In genomic region chr11:134443246-134443645, GRCh38 we compare ENCODE assay signal across 28 cellular contexts. TPM values are rescaled to one million over a fixed set of nuclear protein-coding genes. Genes with fewer than 3 reads are reported as not detected.
DNase-seq lines count a peak whose midpoint lies in the region; ATAC-seq and TF ChIP-seq lines count a peak whose summit lies in the region.
"Had no signal": no experiment of that assay in that cellular context is flagged by ENCODE, and none has a peak within 500 bp of the region (broad histone marks: within the 10 kb centered on the region; RNA-seq: fewer than 3 reads in every experiment).

No MANE protein-coding gene starts in this region.

- H2BK5ac ChIP-seq in neuronal stem cell (ENCODE audit: low read length), result no peak overlapping the region

- DNase-seq in RKO (ENCODE audit: low spot score) (peak; percentile 66), neural crest cell (ENCODE audit: low read depth, low spot score) (no peak), osteoblast (ENCODE audit: insufficient read length, low spot score, missing footprints) (peak; percentile 45), sigmoid colon (peak; percentile 8), ovary (no peak), neuronal stem cell (ENCODE audit: low spot score) (no peak)
- no peak for DNase-seq in activated CD4-positive, alpha-beta T cell treated with anti-CD3 and anti-CD28 coated beads, Interleukin-2, amount 10 ng/mL, durations not matched to agents 24 days and 14 days
- DNase-seq: 8988T; ACHN; BE2C; C1 segment of cervical spinal cord; CD4-positive, alpha-beta memory T cell; CD4-positive, CD25-positive, alpha-beta regulatory T cell; CD8-positive, alpha-beta memory T cell; COR-L47; DMS 273 treated with DMSO at 0.1 percent for 48 hours; DMS153; DMS53; DMS79; DND-41; EL; GDM1 had no signal

- H3K23ac ChIP-seq in neuronal stem cell (ENCODE audit: low read depth, low read length, poor library complexity), result no peak overlapping the region

- H4K20me1 ChIP-seq in osteoblast (ENCODE audit: insufficient read depth, low read length), result no peaks in the 10 kb centered on the region
- H4K20me1 ChIP-seq: BLaER1 had no signal

- H3K4me3 Mint-ChIP-seq in neural crest cell, result no peak overlapping the region
- H3K4me3 Mint-ChIP-seq in activated CD4-positive, alpha-beta T cell treated with anti-CD3 and anti-CD28 coated beads, Interleukin-2, amount 10 ng/mL, durations not matched to agents 24 days and 14 days, result no peak overlapping the region
- H3K4me3 Mint-ChIP-seq: CD14-positive monocyte; CD4-positive, alpha-beta memory T cell; CD4-positive, CD25-positive, alpha-beta regulatory T cell; CD8-positive, alpha-beta memory T cell had no signal

- no peak overlapping the region for H2BK120ac ChIP-seq in neuronal stem cell (ENCODE audit: low read depth, low read length)

- no peak overlapping the region for H3K18ac ChIP-seq in neuronal stem cell (ENCODE audit: low read length)

- TF ChIP-seq CTCF in neural crest cell (conservative IDR thresholded peaks at IDR 0.05) (no peak), osteoblast (IDR thresholded peaks at IDR 0.05; ENCODE audit: extremely low read depth, low read depth, low read length) (no peak), sigmoid colon (IDR thresholded peaks at IDR 0.05) (no peak), ovary (IDR thresholded peaks at IDR 0.05) (no peak)

- H2AK5ac ChIP-seq in neuronal stem cell (ENCODE audit: low read depth, low read length), result no peak overlapping the region

- H3K36me3 Mint-ChIP-seq in neural crest cell (ENCODE audit: low read depth), result peaks cover 2% of the 10 kb centered on the region
- no peaks in the 10 kb centered on the region for H3K36me3 Mint-ChIP-seq in activated CD4-positive, alpha-beta T cell treated with anti-CD3 and anti-CD28 coated beads, Interleukin-2, amount 10 ng/mL, durations not matched to agents 24 days and 14 days (ENCODE audit: low read depth)
- H3K36me3 Mint-ChIP-seq: CD14-positive monocyte; CD4-positive, alpha-beta memory T cell; CD4-positive, CD25-positive, alpha-beta regulatory T cell; CD8-positive, alpha-beta memory T cell had no signal

- H3K9me3 Mint-ChIP-seq in neural crest cell, result peaks cover 5% of the 10 kb centered on the region
- peaks cover 8% of the 10 kb centered on the region for H3K9me3 Mint-ChIP-seq in activated CD4-positive, alpha-beta T cell treated with anti-CD3 and anti-CD28 coated beads, Interleukin-2, amount 10 ng/mL, durations not matched to agents 24 days and 14 days

- no peak for TF ChIP-seq EP300 in sigmoid colon (IDR thresholded peaks at IDR 0.05)
- no peak for TF ChIP-seq EP300 in ovary (IDR thresholded peaks at IDR 0.05)

- peak overlapping the region; percentile 89 for H3K27ac Mint-ChIP-seq in neural crest cell (ENCODE audit: unreplicated experiment)
- no peak overlapping the region for H3K27ac Mint-ChIP-seq in activated CD4-positive, alpha-beta T cell treated with anti-CD3 and anti-CD28 coated beads, Interleukin-2, amount 10 ng/mL, durations not matched to agents 24 days and 14 days
- H3K27ac Mint-ChIP-seq: CD14-positive monocyte; CD4-positive, alpha-beta memory T cell; CD4-positive, CD25-positive, alpha-beta regulatory T cell had no signal

- WGBS in sigmoid colon, 2 donors, result 80 to 86% methylated on average over 6 of the region's 6 CpGs
- WGBS in ovary, 3 donors, result 66 to 74% (median 69%) methylated on average over 6 of the region's 6 CpGs
- no CpG with 5 or more reads among the region's 6 CpGs for WGBS in neuronal stem cell (ENCODE audit: extremely low coverage in 2 of 2, insufficient read length in 2 of 2, insufficient replicate concordance in 1 of 2), 2 donors

- no peak overlapping the region for H4K91ac ChIP-seq in neuronal stem cell (ENCODE audit: low read depth, low read length, poor library complexity)

- H3K4ac ChIP-seq in neuronal stem cell (ENCODE audit: low read length), result no peak overlapping the region

- H3K4me1 Mint-ChIP-seq in neural crest cell, result peaks cover 6% of the 10 kb centered on the region
- no peaks in the 10 kb centered on the region for H3K4me1 Mint-ChIP-seq in activated CD4-positive, alpha-beta T cell treated with anti-CD3 and anti-CD28 coated beads, Interleukin-2, amount 10 ng/mL, durations not matched to agents 24 days and 14 days
- H3K4me1 Mint-ChIP-seq: CD14-positive monocyte; CD4-positive, alpha-beta memory T cell; CD4-positive, CD25-positive, alpha-beta regulatory T cell; CD8-positive, alpha-beta memory T cell had no signal

- no peaks in the 10 kb centered on the region for H3K79me2 ChIP-seq in osteoblast (ENCODE audit: insufficient read depth, low read length)

- H3K27me3 ChIP-seq in osteoblast (ENCODE audit: insufficient read depth, low read length) (no peaks in the 10 kb centered on the region), sigmoid colon (peaks cover 0 to 13% (median 4%) of the 10 kb centered on the region in 3 donors), ovary (no peaks in the 10 kb centered on the region), neuronal stem cell (ENCODE audit: control insufficient read depth in 3 of 3, insufficient read depth in 3 of 3, low read depth in 1 of 3, low read length in 3 of 3) (peaks cover 0 to 2% (median 0%) of the 10 kb centered on the region in 3 experiments)
- H3K27me3 ChIP-seq: BLaER1 had no signal

- H3K4me2 ChIP-seq in osteoblast (ENCODE audit: insufficient read depth, low read length), result no peak overlapping the region
- no peak overlapping the region for H3K4me2 ChIP-seq in neuronal stem cell (ENCODE audit: insufficient read depth, low read length, poor library complexity, severe bottlenecking)
- H3K4me2 ChIP-seq: BLaER1 had no signal

- no peaks in the 10 kb centered on the region for H3K27me3 Mint-ChIP-seq in neural crest cell (ENCODE audit: low read depth)
- H3K27me3 Mint-ChIP-seq in activated CD4-positive, alpha-beta T cell treated with anti-CD3 and anti-CD28 coated beads, Interleukin-2, amount 10 ng/mL, durations not matched to agents 24 days and 14 days, result no peaks in the 10 kb centered on the region

- H3K36me3 ChIP-seq in osteoblast (ENCODE audit: insufficient read depth, low read length) (no peaks in the 10 kb centered on the region), sigmoid colon (no peaks in the 10 kb centered on the region), ovary (no peaks in the 10 kb centered on the region), neuronal stem cell (replicated peaks in 1 of 2; ENCODE audit: control insufficient read depth in 2 of 2, insufficient read depth in 2 of 2, low read length in 2 of 2) (no peaks in the 10 kb centered on the region)
- H3K36me3 ChIP-seq: BE2C, BLaER1 had no signal

- H4K8ac ChIP-seq in neuronal stem cell (ENCODE audit: low read depth, low read length), result no peak overlapping the region

- intact Hi-C loops in sigmoid colon (cut with DNase I) (no loop called here), ovary (cut with DNase I) (no loop called here)
- intact Hi-C loops in activated CD4-positive, alpha-beta T cell treated with anti-CD3 and anti-CD28 coated beads, Interleukin-2, amount 10 ng/mL, durations not matched to agents 24 days and 14 days (cut with micrococcal nuclease), result no loop called here

- H3K9ac ChIP-seq in neuronal stem cell (ENCODE audit: low read depth, low read length, poor library complexity), result no peak overlapping the region
- H3K9ac ChIP-seq: BLaER1 had no signal

- no peak overlapping the region for H2BK15ac ChIP-seq in neuronal stem cell (ENCODE audit: low read length)

- H2BK12ac ChIP-seq in neuronal stem cell (ENCODE audit: low read length), result no peak overlapping the region

- H3K14ac ChIP-seq in neuronal stem cell (ENCODE audit: low read length), result no peak overlapping the region

- no peak for ATAC-seq in activated CD4-positive, CD25-positive, alpha-beta regulatory T cell treated with anti-CD3 and anti-CD28 coated beads, Interleukin-2, amount 50 U/mL, for 24 hours
- ATAC-seq: GM12878 had no signal

- H3K4me1 ChIP-seq in osteoblast (ENCODE audit: insufficient read depth, low read length), result no peaks in the 10 kb centered on the region
- no peaks in the 10 kb centered on the region for H3K4me1 ChIP-seq in sigmoid colon
- H3K4me1 ChIP-seq in ovary (ENCODE audit: insufficient read depth), result no peaks in the 10 kb centered on the region
- H3K4me1 ChIP-seq in neuronal stem cell (ENCODE audit: control insufficient read depth in 2 of 2, insufficient read depth in 1 of 2, low read depth in 1 of 2, low read length in 2 of 2), result peaks cover 0 to 11% of the 10 kb centered on the region in 2 donors
- H3K4me1 ChIP-seq: BE2C, BLaER1 had no signal

- H3K4me3 ChIP-seq in osteoblast (ENCODE audit: insufficient read depth, low read length) (no peak overlapping the region), sigmoid colon (no peak overlapping the region), ovary (no peak overlapping the region), neuronal stem cell (ENCODE audit: low read length in 2 of 2) (no peak overlapping the region)
- H3K4me3 ChIP-seq: BLaER1, GM12878 had no signal

- H3K27ac ChIP-seq in osteoblast (ENCODE audit: low read depth, low read length) (no peak overlapping the region), sigmoid colon (no peak overlapping the region), ovary (no peak overlapping the region), neuronal stem cell (replicated peaks; ENCODE audit: low read length) (no peak overlapping the region)
- H3K27ac ChIP-seq: BLaER1 had no signal

- H3K9me3 ChIP-seq in osteoblast (ENCODE audit: low read depth, low read length) (no peaks in the 10 kb centered on the region), sigmoid colon (no peaks in the 10 kb centered on the region), ovary (no peaks in the 10 kb centered on the region), neuronal stem cell (replicated peaks in 1 of 2; ENCODE audit: control insufficient read depth in 2 of 2, insufficient read depth in 1 of 2, low read depth in 1 of 2, low read length in 2 of 2) (no peaks in the 10 kb centered on the region)
- H3K9me3 ChIP-seq: BE2C had no signal

- TF ChIP-seq POLR2A in sigmoid colon (IDR thresholded peaks at IDR 0.05), result no peak
- TF ChIP-seq POLR2A in ovary (IDR thresholded peaks at IDR 0.05), result no peak

- peaks cover 2% of the 10 kb centered on the region for H3K79me1 ChIP-seq in neuronal stem cell (ENCODE audit: low read depth, low read length)

- H2AFZ ChIP-seq in osteoblast (ENCODE audit: low read length) (no peak overlapping the region), neuronal stem cell (ENCODE audit: low read length) (no peak overlapping the region)

RNA-seq across cellular contexts. Expression of gene B3GAT1, which starts 31.2 kb away (rescaled TPM):
- 31.8 and 32.3 TPM in 2 replicates for total RNA-seq in neural crest cell
- total RNA-seq in osteoblast, result not detected in 2 replicates
- under 1 TPM in 3 of 4 donors, not detected in 1; 0.16 to 0.28 (median 0.27) TPM for total RNA-seq in sigmoid colon
- polyA plus RNA-seq in sigmoid colon, result under 1 TPM in 1 of 3 donors, not detected in 2; 0.63 TPM
- total RNA-seq in ovary, result 1 to 10 TPM in 2 of 7 donors, under 1 TPM in 5; 0.18 to 1.4 (median 0.48) TPM
- under 1 TPM; 0.11 to 0.23 TPM for polyA plus RNA-seq in ovary
- polyA plus RNA-seq in neuronal stem cell (2013, experiment 1 of 2), result 27.4 TPM
- 27.2 TPM for polyA plus RNA-seq in neuronal stem cell (2013, experiment 2 of 2)
- 0.16 and 0.28 TPM in 2 replicates for total RNA-seq in activated CD4-positive, alpha-beta T cell treated with anti-CD3 and anti-CD28 coated beads, Interleukin-2, amount 10 ng/mL, durations not matched to agents 24 days and 14 days
- total RNA-seq: G401 had no signal
- polyA plus RNA-seq: AG04450; CD14-positive monocyte; CD4-positive, alpha-beta memory T cell; CD4-positive, CD25-positive, alpha-beta regulatory T cell; GM12878 had no signal

Comparison
In these comparisons a context has a peak if more than half of its experiments do, and no peak if none do; other contexts are left out.
1. DNase-seq: peak in RKO (single experiment), osteoblast (single experiment) and sigmoid colon (single experiment); none in neural crest cell (single experiment), ovary (0 of 5), neuronal stem cell (single experiment) and activated CD4-positive, alpha-beta T cell treated with anti-CD3 and anti-CD28 coated beads, Interleukin-2, amount 10 ng/mL, durations not matched to agents 24 days and 14 days (single experiment).
2. RNA of gene B3GAT1, which starts 31.2 kb away (total RNA-seq): 31.8 to 32.3 TPM in neural crest cell; 0.18 to 1.4 TPM in ovary, 0.16 to 0.28 TPM in sigmoid colon, 0.16 to 0.28 TPM in activated CD4-positive, alpha-beta T cell treated with anti-CD3 and anti-CD28 coated beads, Interleukin-2, amount 10 ng/mL, durations not matched to agents 24 days and 14 days and not detected in osteoblast; every median in the first group is over 10 times any median in the second.